Comparison of ENCODE assay signal across 1 cellular context in genomic region chr15:31435256-31435781, GRCh38.
TF ChIP-seq lines count a peak whose summit lies in the region.

No MANE protein-coding gene starts in this region.

TF ChIP-seq in K562, 482 proteins besides CTCF, POLR2A, EP300 and RAD21 (continued from another document and continues in another):
- TF ChIP-seq SREBF1 (IDR thresholded peaks at IDR 0.05; ENCODE audit: borderline replicate concordance, low read depth, low read length) (no peak), ZNF408 (CRISPR knock-in tag; IDR thresholded peaks at IDR 0.05; ENCODE audit: low read depth) (no peak), NFIC (IDR thresholded peaks at IDR 0.05) (no peak), CEBPZ (IDR thresholded peaks at IDR 0.05; ENCODE audit: borderline replicate concordance, low read depth, low read length) (no peak), ELF4 (CRISPR knock-in tag; IDR thresholded peaks at IDR 0.05) (no peak), HNRNPLL (IDR thresholded peaks at IDR 0.05; ENCODE audit: low read depth, low read length, poor library complexity, severe bottlenecking) (no peak), KDM5B (IDR thresholded peaks at IDR 0.05; ENCODE audit: insufficient replicate concordance, low read depth, low read length) (no peak), ZFP30 (CRISPR knock-in tag; IDR thresholded peaks at IDR 0.05; ENCODE audit: borderline replicate concordance) (no peak), TSC22D4 (tag; IDR thresholded peaks at IDR 0.05) (no peak), ZNF592 (IDR thresholded peaks at IDR 0.05) (no peak), GTF2E2 (tag; IDR thresholded peaks at IDR 0.05) (no peak), KAT2B (IDR thresholded peaks at IDR 0.05; ENCODE audit: low read depth, low read length) (no peak), TOE1 (IDR thresholded peaks at IDR 0.05; ENCODE audit: borderline replicate concordance) (peak; percentile 50; the same call in 1 of the 2 replicates), TOE1 (CRISPR knock-in tag; IDR thresholded peaks at IDR 0.05; ENCODE audit: borderline replicate concordance, low read depth) (no peak), SAFB2 (IDR thresholded peaks at IDR 0.05; ENCODE audit: borderline replicate concordance, low read depth, low read length, severe bottlenecking) (no peak), ZNF316 (IDR thresholded peaks at IDR 0.05) (no peak), U2AF2 (optimal IDR thresholded peaks at IDR 0.05; ENCODE audit: low read depth, low read length) (no peak), ZBED1 (IDR thresholded peaks at IDR 0.05) (no peak), MEF2D (tag; conservative IDR thresholded peaks at IDR 0.05; ENCODE audit: low read depth) (no peak), RCOR1 (IDR thresholded peaks at IDR 0.05; ENCODE audit: borderline replicate concordance in 1 of 2, low read depth in 2 of 2, low read length in 2 of 2) (peak in 1 of 2 experiments; percentile 51; a peak in 1 of 4 replicates), SRSF1 (IDR thresholded peaks at IDR 0.05; ENCODE audit: low read depth, low read length) (no peak), ZNF280B (CRISPR knock-in tag; IDR thresholded peaks at IDR 0.05) (no peak), MCM3 (IDR thresholded peaks at IDR 0.05) (no peak), ZFX (CRISPR knock-in tag; IDR thresholded peaks at IDR 0.05) (no peak), STAT5B (CRISPR knock-in tag; IDR thresholded peaks at IDR 0.05) (no peak), SAP30 (IDR thresholded peaks at IDR 0.05; ENCODE audit: borderline replicate concordance, insufficient read depth, low read depth, low read length, poor library complexity, severe bottlenecking) (no peak), SIN3A (IDR thresholded peaks at IDR 0.05; ENCODE audit: borderline replicate concordance in 2 of 2, control insufficient read depth in 1 of 2, low read depth in 2 of 2, low read length in 2 of 2) (no peak)
- TF ChIP-seq, protein P1, sequence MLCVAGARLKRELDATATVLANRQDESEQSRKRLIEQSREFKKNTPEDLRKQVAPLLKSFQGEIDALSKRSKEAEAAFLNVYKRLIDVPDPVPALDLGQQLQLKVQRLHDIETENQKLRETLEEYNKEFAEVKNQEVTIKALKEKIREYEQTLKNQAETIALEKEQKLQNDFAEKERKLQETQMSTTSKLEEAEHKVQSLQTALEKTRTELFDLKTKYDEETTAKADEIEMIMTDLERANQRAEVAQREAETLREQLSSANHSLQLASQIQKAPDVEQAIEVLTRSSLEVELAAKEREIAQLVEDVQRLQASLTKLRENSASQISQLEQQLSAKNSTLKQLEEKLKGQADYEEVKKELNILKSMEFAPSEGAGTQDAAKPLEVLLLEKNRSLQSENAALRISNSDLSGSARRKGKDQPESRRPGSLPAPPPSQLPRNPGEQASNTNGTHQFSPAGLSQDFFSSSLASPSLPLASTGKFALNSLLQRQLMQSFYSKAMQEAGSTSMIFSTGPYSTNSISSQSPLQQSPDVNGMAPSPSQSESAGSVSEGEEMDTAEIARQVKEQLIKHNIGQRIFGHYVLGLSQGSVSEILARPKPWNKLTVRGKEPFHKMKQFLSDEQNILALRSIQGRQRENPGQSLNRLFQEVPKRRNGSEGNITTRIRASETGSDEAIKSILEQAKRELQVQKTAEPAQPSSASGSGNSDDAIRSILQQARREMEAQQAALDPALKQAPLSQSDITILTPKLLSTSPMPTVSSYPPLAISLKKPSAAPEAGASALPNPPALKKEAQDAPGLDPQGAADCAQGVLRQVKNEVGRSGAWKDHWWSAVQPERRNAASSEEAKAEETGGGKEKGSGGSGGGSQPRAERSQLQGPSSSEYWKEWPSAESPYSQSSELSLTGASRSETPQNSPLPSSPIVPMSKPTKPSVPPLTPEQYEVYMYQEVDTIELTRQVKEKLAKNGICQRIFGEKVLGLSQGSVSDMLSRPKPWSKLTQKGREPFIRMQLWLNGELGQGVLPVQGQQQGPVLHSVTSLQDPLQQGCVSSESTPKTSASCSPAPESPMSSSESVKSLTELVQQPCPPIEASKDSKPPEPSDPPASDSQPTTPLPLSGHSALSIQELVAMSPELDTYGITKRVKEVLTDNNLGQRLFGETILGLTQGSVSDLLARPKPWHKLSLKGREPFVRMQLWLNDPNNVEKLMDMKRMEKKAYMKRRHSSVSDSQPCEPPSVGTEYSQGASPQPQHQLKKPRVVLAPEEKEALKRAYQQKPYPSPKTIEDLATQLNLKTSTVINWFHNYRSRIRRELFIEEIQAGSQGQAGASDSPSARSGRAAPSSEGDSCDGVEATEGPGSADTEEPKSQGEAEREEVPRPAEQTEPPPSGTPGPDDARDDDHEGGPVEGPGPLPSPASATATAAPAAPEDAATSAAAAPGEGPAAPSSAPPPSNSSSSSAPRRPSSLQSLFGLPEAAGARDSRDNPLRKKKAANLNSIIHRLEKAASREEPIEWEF (CRISPR knock-in tag; IDR thresholded peaks at IDR 0.05), result no peak
- TF ChIP-seq, protein P2, sequence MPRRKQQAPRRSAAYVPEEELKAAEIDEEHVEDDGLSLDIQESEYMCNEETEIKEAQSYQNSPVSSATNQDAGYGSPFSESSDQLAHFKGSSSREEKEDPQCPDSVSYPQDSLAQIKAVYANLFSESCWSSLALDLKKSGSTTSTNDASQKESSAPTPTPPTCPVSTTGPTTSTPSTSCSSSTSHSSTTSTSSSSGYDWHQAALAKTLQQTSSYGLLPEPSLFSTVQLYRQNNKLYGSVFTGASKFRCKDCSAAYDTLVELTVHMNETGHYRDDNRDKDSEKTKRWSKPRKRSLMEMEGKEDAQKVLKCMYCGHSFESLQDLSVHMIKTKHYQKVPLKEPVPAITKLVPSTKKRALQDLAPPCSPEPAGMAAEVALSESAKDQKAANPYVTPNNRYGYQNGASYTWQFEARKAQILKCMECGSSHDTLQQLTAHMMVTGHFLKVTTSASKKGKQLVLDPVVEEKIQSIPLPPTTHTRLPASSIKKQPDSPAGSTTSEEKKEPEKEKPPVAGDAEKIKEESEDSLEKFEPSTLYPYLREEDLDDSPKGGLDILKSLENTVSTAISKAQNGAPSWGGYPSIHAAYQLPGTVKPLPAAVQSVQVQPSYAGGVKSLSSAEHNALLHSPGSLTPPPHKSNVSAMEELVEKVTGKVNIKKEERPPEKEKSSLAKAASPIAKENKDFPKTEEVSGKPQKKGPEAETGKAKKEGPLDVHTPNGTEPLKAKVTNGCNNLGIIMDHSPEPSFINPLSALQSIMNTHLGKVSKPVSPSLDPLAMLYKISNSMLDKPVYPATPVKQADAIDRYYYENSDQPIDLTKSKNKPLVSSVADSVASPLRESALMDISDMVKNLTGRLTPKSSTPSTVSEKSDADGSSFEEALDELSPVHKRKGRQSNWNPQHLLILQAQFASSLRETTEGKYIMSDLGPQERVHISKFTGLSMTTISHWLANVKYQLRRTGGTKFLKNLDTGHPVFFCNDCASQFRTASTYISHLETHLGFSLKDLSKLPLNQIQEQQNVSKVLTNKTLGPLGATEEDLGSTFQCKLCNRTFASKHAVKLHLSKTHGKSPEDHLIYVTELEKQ (CRISPR knock-in tag; IDR thresholded peaks at IDR 0.05), result no peak
- TF ChIP-seq, protein P3, sequence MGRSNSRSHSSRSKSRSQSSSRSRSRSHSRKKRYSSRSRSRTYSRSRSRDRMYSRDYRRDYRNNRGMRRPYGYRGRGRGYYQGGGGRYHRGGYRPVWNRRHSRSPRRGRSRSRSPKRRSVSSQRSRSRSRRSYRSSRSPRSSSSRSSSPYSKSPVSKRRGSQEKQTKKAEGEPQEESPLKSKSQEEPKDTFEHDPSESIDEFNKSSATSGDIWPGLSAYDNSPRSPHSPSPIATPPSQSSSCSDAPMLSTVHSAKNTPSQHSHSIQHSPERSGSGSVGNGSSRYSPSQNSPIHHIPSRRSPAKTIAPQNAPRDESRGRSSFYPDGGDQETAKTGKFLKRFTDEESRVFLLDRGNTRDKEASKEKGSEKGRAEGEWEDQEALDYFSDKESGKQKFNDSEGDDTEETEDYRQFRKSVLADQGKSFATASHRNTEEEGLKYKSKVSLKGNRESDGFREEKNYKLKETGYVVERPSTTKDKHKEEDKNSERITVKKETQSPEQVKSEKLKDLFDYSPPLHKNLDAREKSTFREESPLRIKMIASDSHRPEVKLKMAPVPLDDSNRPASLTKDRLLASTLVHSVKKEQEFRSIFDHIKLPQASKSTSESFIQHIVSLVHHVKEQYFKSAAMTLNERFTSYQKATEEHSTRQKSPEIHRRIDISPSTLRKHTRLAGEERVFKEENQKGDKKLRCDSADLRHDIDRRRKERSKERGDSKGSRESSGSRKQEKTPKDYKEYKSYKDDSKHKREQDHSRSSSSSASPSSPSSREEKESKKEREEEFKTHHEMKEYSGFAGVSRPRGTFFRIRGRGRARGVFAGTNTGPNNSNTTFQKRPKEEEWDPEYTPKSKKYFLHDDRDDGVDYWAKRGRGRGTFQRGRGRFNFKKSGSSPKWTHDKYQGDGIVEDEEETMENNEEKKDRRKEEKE (IDR thresholded peaks at IDR 0.05; ENCODE audit: borderline replicate concordance in 1 of 2, control insufficient read depth in 1 of 2, low read depth in 2 of 2, low read length in 1 of 2), result no peak
- TF ChIP-seq, protein P4, sequence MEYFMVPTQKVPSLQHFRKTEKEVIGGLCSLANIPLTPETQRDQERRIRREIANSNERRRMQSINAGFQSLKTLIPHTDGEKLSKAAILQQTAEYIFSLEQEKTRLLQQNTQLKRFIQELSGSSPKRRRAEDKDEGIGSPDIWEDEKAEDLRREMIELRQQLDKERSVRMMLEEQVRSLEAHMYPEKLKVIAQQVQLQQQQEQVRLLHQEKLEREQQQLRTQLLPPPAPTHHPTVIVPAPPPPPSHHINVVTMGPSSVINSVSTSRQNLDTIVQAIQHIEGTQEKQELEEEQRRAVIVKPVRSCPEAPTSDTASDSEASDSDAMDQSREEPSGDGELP (CRISPR knock-in tag; IDR thresholded peaks at IDR 0.05; ENCODE audit: borderline replicate concordance), result peak; percentile 23; the same call in 1 of the 2 replicates
- TF ChIP-seq, protein P5, sequence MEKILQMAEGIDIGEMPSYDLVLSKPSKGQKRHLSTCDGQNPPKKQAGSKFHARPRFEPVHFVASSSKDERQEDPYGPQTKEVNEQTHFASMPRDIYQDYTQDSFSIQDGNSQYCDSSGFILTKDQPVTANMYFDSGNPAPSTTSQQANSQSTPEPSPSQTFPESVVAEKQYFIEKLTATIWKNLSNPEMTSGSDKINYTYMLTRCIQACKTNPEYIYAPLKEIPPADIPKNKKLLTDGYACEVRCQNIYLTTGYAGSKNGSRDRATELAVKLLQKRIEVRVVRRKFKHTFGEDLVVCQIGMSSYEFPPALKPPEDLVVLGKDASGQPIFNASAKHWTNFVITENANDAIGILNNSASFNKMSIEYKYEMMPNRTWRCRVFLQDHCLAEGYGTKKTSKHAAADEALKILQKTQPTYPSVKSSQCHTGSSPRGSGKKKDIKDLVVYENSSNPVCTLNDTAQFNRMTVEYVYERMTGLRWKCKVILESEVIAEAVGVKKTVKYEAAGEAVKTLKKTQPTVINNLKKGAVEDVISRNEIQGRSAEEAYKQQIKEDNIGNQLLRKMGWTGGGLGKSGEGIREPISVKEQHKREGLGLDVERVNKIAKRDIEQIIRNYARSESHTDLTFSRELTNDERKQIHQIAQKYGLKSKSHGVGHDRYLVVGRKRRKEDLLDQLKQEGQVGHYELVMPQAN (IDR thresholded peaks at IDR 0.05; ENCODE audit: borderline replicate concordance), result no peak
